In genomic region chr9:103991698-103992097, GRCh38 we compare ENCODE assay signal across 11 cellular contexts.
DNase-seq lines count a peak whose midpoint lies in the region; ATAC-seq, FAIRE-seq and TF ChIP-seq lines count a peak whose summit lies in the region.
"Had no signal": no experiment of that assay in that cellular context is flagged by ENCODE, and none has a peak within 500 bp of the region (broad histone marks: within the 10 kb centered on the region; RNA-seq: fewer than 3 reads in every experiment).

No MANE protein-coding gene starts in this region.

- H3K36me3 Mint-ChIP-seq in T-helper 1 cell treated with Interleukin-12 subunit alpha and Interleukin-12 subunit beta and Interleukin-4 antibody, amounts not matched to agents 30 μg/mL and 1 μg/mL, for 36 hours (ENCODE audit: low read depth), result peaks cover 2% of the 10 kb centered on the region
- no peaks in the 10 kb centered on the region for H3K36me3 Mint-ChIP-seq in immature natural killer cell
- H3K36me3 Mint-ChIP-seq: CD14-positive monocyte had no signal

- H3K4me3 Mint-ChIP-seq in T-helper 1 cell treated with Interleukin-12 subunit alpha and Interleukin-12 subunit beta and Interleukin-4 antibody, amounts not matched to agents 30 μg/mL and 1 μg/mL, for 36 hours, result peak overlapping the region; percentile 60
- no peak overlapping the region for H3K4me3 Mint-ChIP-seq in immature natural killer cell
- H3K4me3 Mint-ChIP-seq: CD14-positive monocyte had no signal

- no peak overlapping the region for H3K4me3 ChIP-seq in heart right ventricle
- H3K4me3 ChIP-seq in MM.1S (ENCODE audit: low read length), result no peak overlapping the region

- no peaks in the 10 kb centered on the region for H3K27me3 Mint-ChIP-seq in T-helper 1 cell treated with Interleukin-12 subunit alpha and Interleukin-12 subunit beta and Interleukin-4 antibody, amounts not matched to agents 30 μg/mL and 1 μg/mL, for 36 hours (ENCODE audit: low read depth)
- peaks cover 0 to 1% (median 0%) of the 10 kb centered on the region in 3 donors for H3K27me3 Mint-ChIP-seq in immature natural killer cell (ENCODE audit: low read depth in 3 of 3)

- H3F3A ChIP-seq in MM.1S (ENCODE audit: insufficient read depth, low read length), result no peaks in the 10 kb centered on the region

- H4K20me1 ChIP-seq in MM.1S (ENCODE audit: insufficient read depth, low read length), result no peaks in the 10 kb centered on the region

- no peak overlapping the region for H2AFZ ChIP-seq in MM.1S (ENCODE audit: low read length)

- H3K9me3 ChIP-seq in heart right ventricle, result no peaks in the 10 kb centered on the region
- no peaks in the 10 kb centered on the region for H3K9me3 ChIP-seq in MM.1S (replicated peaks; ENCODE audit: insufficient read depth, low read length)

- no peaks in the 10 kb centered on the region for H3K4me1 ChIP-seq in heart right ventricle
- no peaks in the 10 kb centered on the region for H3K4me1 ChIP-seq in MM.1S (ENCODE audit: low read length)

- H3K4me1 Mint-ChIP-seq in T-helper 1 cell treated with Interleukin-12 subunit alpha and Interleukin-12 subunit beta and Interleukin-4 antibody, amounts not matched to agents 30 μg/mL and 1 μg/mL, for 36 hours (ENCODE audit: low read depth), result peaks cover 15% of the 10 kb centered on the region
- no peaks in the 10 kb centered on the region for H3K4me1 Mint-ChIP-seq in immature natural killer cell
- H3K4me1 Mint-ChIP-seq: CD14-positive monocyte had no signal

- H3K9me2 ChIP-seq in MM.1S (replicated peaks; ENCODE audit: insufficient read depth, low read length), result no peaks in the 10 kb centered on the region

- peak; percentile 82 for ATAC-seq in GM18907 (IDR thresholded peaks at IDR 0.05; ENCODE audit: unreplicated experiment)
- peak; percentile 83 for ATAC-seq in HG02870 (IDR thresholded peaks at IDR 0.05; ENCODE audit: unreplicated experiment)
- ATAC-seq in heart right ventricle, result no peak
- no peak for ATAC-seq in GM19324 (IDR thresholded peaks at IDR 0.05; ENCODE audit: low FRiP score, unreplicated experiment)

- no peak overlapping the region for H3K4me2 ChIP-seq in MM.1S (ENCODE audit: low read depth, low read length)

- FAIRE-seq in D721Med (lab: Jason Lieb, UNC), result peak; percentile 60

- TF ChIP-seq CTCF in D721Med (IDR thresholded peaks at IDR 0.05; ENCODE audit: insufficient read depth, missing control alignments) (no peak), heart right ventricle (IDR thresholded peaks at IDR 0.05) (no peak), MM.1S (IDR thresholded peaks at IDR 0.05; ENCODE audit: low read length) (no peak)

- no peaks in the 10 kb centered on the region for H3K79me2 ChIP-seq in MM.1S (ENCODE audit: low read length)

- 70 to 77% methylated on average over 1 of the region's 1 CpG for WGBS in heart right ventricle, 2 donors

- no peaks in the 10 kb centered on the region for H3K27me3 ChIP-seq in heart right ventricle
- H3K27me3 ChIP-seq in MM.1S (replicated peaks; ENCODE audit: insufficient read depth, low read length), result no peaks in the 10 kb centered on the region

- intact Hi-C loops in heart right ventricle (cut with DNase I), result no loop called here

- no peaks in the 10 kb centered on the region for H3K9me3 Mint-ChIP-seq in T-helper 1 cell treated with Interleukin-12 subunit alpha and Interleukin-12 subunit beta and Interleukin-4 antibody, amounts not matched to agents 30 μg/mL and 1 μg/mL, for 36 hours
- H3K9me3 Mint-ChIP-seq in immature natural killer cell, result peaks cover 0 to 7% (median 1%) of the 10 kb centered on the region in 6 donors

- peak overlapping the region; percentile 91 for H3K27ac Mint-ChIP-seq in T-helper 1 cell treated with Interleukin-12 subunit alpha and Interleukin-12 subunit beta and Interleukin-4 antibody, amounts not matched to agents 30 μg/mL and 1 μg/mL, for 36 hours
- H3K27ac Mint-ChIP-seq in immature natural killer cell, result no peak overlapping the region
- H3K27ac Mint-ChIP-seq: CD14-positive monocyte had no signal

- no peaks in the 10 kb centered on the region for H3K36me3 ChIP-seq in heart right ventricle
- H3K36me3 ChIP-seq in MM.1S (replicated peaks; ENCODE audit: insufficient read depth, low read length), result no peaks in the 10 kb centered on the region

- H3K9ac ChIP-seq in MM.1S (ENCODE audit: low read length), result no peak overlapping the region

- H3K27ac ChIP-seq in heart right ventricle (no peak overlapping the region), MM.1S (ENCODE audit: low read length) (no peak overlapping the region)

- DNase-seq in D721Med (ENCODE audit: insufficient read length, low spot score), result no peak
- no peak for DNase-seq in heart right ventricle
- no peak for DNase-seq in MM.1S
- no peak for DNase-seq in immature natural killer cell
- DNase-seq: activated T-cell treated with anti-CD3 and anti-CD28 coated beads, Interleukin-2, amount 50 U/mL, for 48 hours; NCI-H1048 had no signal

Comparison
In these comparisons a context has a peak if more than half of its experiments do, and no peak if none do; other contexts are left out.
1. ATAC-seq: peak in GM18907 (single experiment) and HG02870 (single experiment); none in heart right ventricle (0 of 8) and GM19324 (single experiment).